In the genomic region with DNA sequence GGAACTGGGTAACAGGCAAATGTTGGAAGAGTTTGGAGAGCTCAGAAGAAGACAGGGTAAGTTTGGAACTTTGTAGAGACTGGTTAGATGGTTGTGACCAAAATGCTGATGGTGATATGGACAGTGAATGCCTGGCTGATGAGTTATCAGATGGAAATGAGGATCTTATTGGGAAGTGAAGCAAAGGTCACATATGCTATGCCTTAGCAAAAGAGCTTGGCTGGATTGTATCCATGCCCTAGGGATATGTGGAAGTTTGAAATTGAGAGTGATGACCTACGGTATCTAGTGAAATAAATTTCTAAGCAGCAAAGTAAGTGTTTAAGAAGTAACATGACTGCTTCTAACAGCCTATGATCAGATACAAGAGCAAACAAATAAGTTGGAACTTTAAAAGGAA, we compare ENCODE assay signal across 20 cellular contexts. TPM values are rescaled to one million over a fixed set of nuclear protein-coding genes. Genes with fewer than 3 reads are reported as not detected.
"Had no signal": no experiment of that assay in that cellular context is flagged by ENCODE, and none has a peak within 500 bp of the region (broad histone marks: within the 10 kb centered on the region; RNA-seq: fewer than 3 reads in every experiment).

No MANE protein-coding gene starts in this region.

- FAIRE-seq: TTC549 had no signal

- H3K36me3 Mint-ChIP-seq: activated naive CD8-positive, alpha-beta T cell treated with anti-CD3 and anti-CD28 coated beads for 36 hours; neural progenitor cell; stimulated activated effector memory CD8-positive, alpha-beta T cell treated with anti-CD3 and anti-CD28 coated beads, Interleukin-12 subunit alpha, Interleukin-12 subunit beta, amount 100 ng/mL, for 72 hours had no signal

- H3K27me3 ChIP-seq: neural progenitor cell, upper lobe of left lung had no signal

- H3K27ac ChIP-seq: lower lobe of right lung, neural progenitor cell, parathyroid adenoma, upper lobe of left lung had no signal

- H3K4me3 Mint-ChIP-seq: activated naive CD8-positive, alpha-beta T cell treated with anti-CD3 and anti-CD28 coated beads for 36 hours; activated T-cell treated with anti-CD3 and anti-CD28 coated beads, Interleukin-2, amount 50 U/mL, for 4 hours; mesothelial cell of epicardium; neural progenitor cell; stimulated activated effector memory CD8-positive, alpha-beta T cell treated with anti-CD3 and anti-CD28 coated beads, Interleukin-12 subunit alpha, Interleukin-12 subunit beta, amount 100 ng/mL, for 72 hours; T-helper 17 cell had no signal

- H3K4me1 Mint-ChIP-seq: activated naive CD8-positive, alpha-beta T cell treated with anti-CD3 and anti-CD28 coated beads for 36 hours; neural progenitor cell; stimulated activated effector memory CD8-positive, alpha-beta T cell treated with anti-CD3 and anti-CD28 coated beads, Interleukin-12 subunit alpha, Interleukin-12 subunit beta, amount 100 ng/mL, for 72 hours; T-helper 17 cell had no signal

- H3K9me3 ChIP-seq: lower lobe of right lung, upper lobe of left lung had no signal

- H3K36me3 ChIP-seq: lower lobe of right lung, neural progenitor cell, upper lobe of left lung had no signal

- H3K9me3 Mint-ChIP-seq: activated naive CD8-positive, alpha-beta T cell treated with anti-CD3 and anti-CD28 coated beads for 36 hours; neural progenitor cell had no signal

- H3K4me1 ChIP-seq: lower lobe of right lung, neural progenitor cell, parathyroid adenoma, upper lobe of left lung had no signal

- H3K4me3 ChIP-seq: lower lobe of right lung, neural progenitor cell, upper lobe of left lung had no signal

- H3K27ac Mint-ChIP-seq: activated naive CD8-positive, alpha-beta T cell treated with anti-CD3 and anti-CD28 coated beads for 36 hours; mesothelial cell of epicardium; neural progenitor cell; stimulated activated effector memory CD8-positive, alpha-beta T cell treated with anti-CD3 and anti-CD28 coated beads, Interleukin-12 subunit alpha, Interleukin-12 subunit beta, amount 100 ng/mL, for 72 hours; T-helper 17 cell had no signal

- H3K27me3 Mint-ChIP-seq: activated naive CD8-positive, alpha-beta T cell treated with anti-CD3 and anti-CD28 coated beads for 36 hours; T-helper 17 cell had no signal

- DNase-seq: activated CD4-positive, alpha-beta T cell treated with anti-CD3 and anti-CD28 coated beads, Interleukin-2, amount 50 U/mL, for 48 hours; activated gamma-delta T cell; activated naive CD8-positive, alpha-beta T cell treated with anti-CD3 and anti-CD28 coated beads for 36 hours; activated T-cell treated with anti-CD3 and anti-CD28 coated beads, Interleukin-2, amount 50 U/mL, for 4 hours; anterior cingulate cortex; dermis blood vessel endothelial cell; glutamatergic neuron; left cardiac atrium; lower lobe of right lung; T-helper 17 cell had no signal

RNA-seq across cellular contexts. Expression of a gene that starts 17.8 kb away (rescaled TPM):
- total RNA-seq: activated naive CD8-positive, alpha-beta T cell treated with anti-CD3 and anti-CD28 coated beads for 36 hours; activated T-cell treated with anti-CD3 and anti-CD28 coated beads, Interleukin-2, amount 50 U/mL, for 4 hours; dermis blood vessel endothelial cell; epithelial cell of proximal tubule; fibroblast of villous mesenchyme; mesothelial cell of epicardium; myocyte; subcutaneous adipose tissue; T-helper 17 cell had no signal
